In the genomic region with DNA sequence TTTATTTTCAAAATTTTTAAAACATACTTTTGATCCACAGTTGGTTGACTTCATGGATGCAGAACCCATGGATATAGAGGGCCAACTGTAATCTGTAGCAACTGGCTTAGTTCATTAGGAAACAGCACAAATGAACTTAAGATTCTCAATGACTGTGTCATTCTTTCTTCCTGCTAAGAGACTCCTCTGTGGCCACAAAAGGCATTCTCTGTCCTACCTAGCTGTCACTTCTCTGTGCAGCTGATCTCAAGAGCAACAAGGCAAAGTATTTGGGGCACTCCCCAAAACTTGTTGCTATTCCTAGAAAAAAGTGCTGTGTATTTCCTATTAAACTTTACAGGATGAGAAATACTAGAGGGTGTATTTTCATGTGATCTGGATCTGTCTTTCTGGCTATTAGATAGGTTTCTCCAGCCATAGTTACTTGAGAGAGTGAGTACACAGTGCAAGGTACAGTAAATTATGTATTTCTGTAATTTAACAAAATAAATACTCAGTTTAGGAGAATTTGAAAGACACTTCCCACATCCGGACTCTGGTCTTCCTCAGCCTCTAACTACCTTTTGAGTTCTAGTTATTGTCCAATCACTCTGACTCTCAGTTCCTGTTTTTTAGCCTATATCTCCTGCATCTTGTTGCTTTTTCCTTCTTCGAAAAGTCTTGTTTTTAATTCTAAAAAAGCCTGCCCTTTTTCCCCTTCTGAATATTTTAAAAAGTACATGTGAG, we compare ENCODE assay signal across 12 cellular contexts. TPM values are rescaled to one million over a fixed set of nuclear protein-coding genes. Genes with fewer than 3 reads are reported as not detected.
DNase-seq lines count a peak whose midpoint lies in the region; ATAC-seq and TF ChIP-seq lines count a peak whose summit lies in the region.
"Had no signal": no experiment of that assay in that cellular context is flagged by ENCODE, and none has a peak within 500 bp of the region (broad histone marks: within the 10 kb centered on the region; RNA-seq: fewer than 3 reads in every experiment).

No MANE protein-coding gene starts in this region.

- peaks cover 9% of the 10 kb centered on the region for H3K4me1 Mint-ChIP-seq in T-helper 1 cell treated with Interleukin-12 subunit alpha and Interleukin-12 subunit beta and Interleukin-4 antibody, amounts not matched to agents 30 μg/mL and 1 μg/mL, for 36 hours (ENCODE audit: low read depth)
- H3K4me1 Mint-ChIP-seq in CD8-positive, alpha-beta T cell (ENCODE audit: low read depth), result peaks cover 11% of the 10 kb centered on the region

- WGBS in psoas muscle, 3 donors, result 85 to 88% (median 88%) methylated on average over 2 of the region's 2 CpGs
- WGBS in smooth muscle cell (ENCODE audit: low lambda C conversion rate), result 82% methylated on average over 2 of the region's 2 CpGs
- 79 to 81% methylated on average over 2 of the region's 2 CpGs for WGBS in tibial nerve, 2 donors

- no peak for TF ChIP-seq POLR2A in tibial nerve (IDR thresholded peaks at IDR 0.05)

- TF ChIP-seq EP300 in tibial nerve (IDR thresholded peaks at IDR 0.05), result no peak

- H3K27ac Mint-ChIP-seq in T-helper 1 cell treated with Interleukin-12 subunit alpha and Interleukin-12 subunit beta and Interleukin-4 antibody, amounts not matched to agents 30 μg/mL and 1 μg/mL, for 36 hours, result peak overlapping the region; percentile 77
- H3K27ac Mint-ChIP-seq in CD8-positive, alpha-beta T cell, result no peak overlapping the region

- H3K27me3 Mint-ChIP-seq in T-helper 1 cell treated with Interleukin-12 subunit alpha and Interleukin-12 subunit beta and Interleukin-4 antibody, amounts not matched to agents 30 μg/mL and 1 μg/mL, for 36 hours (ENCODE audit: low read depth), result peaks cover 7% of the 10 kb centered on the region
- peaks cover 2% of the 10 kb centered on the region for H3K27me3 Mint-ChIP-seq in CD8-positive, alpha-beta T cell (ENCODE audit: low read depth)

- ATAC-seq in GM18502 (IDR thresholded peaks at IDR 0.05; ENCODE audit: poor library complexity, unreplicated experiment) (peak; percentile 92), GM21423 (IDR thresholded peaks at IDR 0.05; ENCODE audit: unreplicated experiment) (peak; percentile 84), HG03342 (IDR thresholded peaks at IDR 0.05; ENCODE audit: unreplicated experiment) (peak; percentile 86), psoas muscle (no peak)
- ATAC-seq in CD8-positive, alpha-beta T cell, result no peak

- no peaks in the 10 kb centered on the region for H4K20me1 ChIP-seq in smooth muscle cell (ENCODE audit: low read depth)

- H3K4me1 ChIP-seq in psoas muscle (no peaks in the 10 kb centered on the region), smooth muscle cell (ENCODE audit: low read depth) (no peaks in the 10 kb centered on the region), tibial nerve (no peaks in the 10 kb centered on the region)
- peaks cover 4% of the 10 kb centered on the region for H3K4me1 ChIP-seq in CD8-positive, alpha-beta T cell (ENCODE audit: insufficient read depth, low read length)

- H3K4me3 ChIP-seq in psoas muscle (no peak overlapping the region), smooth muscle cell (no peak overlapping the region), tibial nerve (no peak overlapping the region)
- no peak overlapping the region for H3K4me3 ChIP-seq in CD8-positive, alpha-beta T cell (ENCODE audit: low read depth, low read length)

- H3K9me3 ChIP-seq in psoas muscle (no peaks in the 10 kb centered on the region), smooth muscle cell (replicated peaks; ENCODE audit: low read depth) (no peaks in the 10 kb centered on the region), tibial nerve (no peaks in the 10 kb centered on the region)
- no peaks in the 10 kb centered on the region for H3K9me3 ChIP-seq in CD8-positive, alpha-beta T cell (ENCODE audit: low read length)

- no peak overlapping the region for H2AFZ ChIP-seq in smooth muscle cell (ENCODE audit: low read depth)

- TF ChIP-seq CTCF in psoas muscle (IDR thresholded peaks at IDR 0.05), result no peak
- no peak for TF ChIP-seq CTCF in CD8-positive, alpha-beta T cell (IDR thresholded peaks at IDR 0.05)
- no peak for TF ChIP-seq CTCF in smooth muscle cell (IDR thresholded peaks at IDR 0.05; ENCODE audit: borderline replicate concordance, insufficient read depth, poor library complexity, severe bottlenecking)
- TF ChIP-seq CTCF in tibial nerve (IDR thresholded peaks at IDR 0.05), result no peak

- H3F3A ChIP-seq in smooth muscle cell (ENCODE audit: low read depth), result no peaks in the 10 kb centered on the region

- H3K79me2 ChIP-seq in smooth muscle cell (ENCODE audit: low read depth), result no peaks in the 10 kb centered on the region

- no peak overlapping the region for H3K27ac ChIP-seq in psoas muscle
- no peak overlapping the region for H3K27ac ChIP-seq in CD8-positive, alpha-beta T cell (ENCODE audit: low read depth, low read length)
- H3K27ac ChIP-seq in smooth muscle cell (ENCODE audit: low read depth), result no peak overlapping the region
- no peak overlapping the region for H3K27ac ChIP-seq in tibial nerve

- CTCF ChIA-PET in CD8-positive, alpha-beta T cell (lab: Charles Lee), result interaction anchor here (1.6 kb wide), 1 partner anchor 44 kb away, joined by 4 read pairs; no protein-coding TSS in a partner anchor

- no peaks in the 10 kb centered on the region for H3K36me3 Mint-ChIP-seq in T-helper 1 cell treated with Interleukin-12 subunit alpha and Interleukin-12 subunit beta and Interleukin-4 antibody, amounts not matched to agents 30 μg/mL and 1 μg/mL, for 36 hours (ENCODE audit: low read depth)
- H3K36me3 Mint-ChIP-seq in CD8-positive, alpha-beta T cell, result no peaks in the 10 kb centered on the region

- intact Hi-C loops in psoas muscle (cut with DNase I), result no loop called here
- intact Hi-C loops in CD8-positive, alpha-beta T cell (cut with DNase I, micrococcal nuclease), result no loop called here

- H3K4me2 ChIP-seq in smooth muscle cell, result no peak overlapping the region

- no peak overlapping the region for H3K9ac ChIP-seq in smooth muscle cell (ENCODE audit: low read depth)

- H3K27me3 ChIP-seq in psoas muscle (ENCODE audit: insufficient read depth in 3 of 3, low read length in 2 of 3), result no peaks in the 10 kb centered on the region
- no peaks in the 10 kb centered on the region for H3K27me3 ChIP-seq in CD8-positive, alpha-beta T cell (ENCODE audit: insufficient read depth, low read length)
- H3K27me3 ChIP-seq in smooth muscle cell (ENCODE audit: low read depth), result peaks cover 12% of the 10 kb centered on the region
- H3K27me3 ChIP-seq in tibial nerve, result no peaks in the 10 kb centered on the region

- POLR2A ChIA-PET in CD8-positive, alpha-beta T cell (lab: Charles Lee), result no interaction called here

- peak overlapping the region; percentile 40 for H3K4me3 Mint-ChIP-seq in T-helper 1 cell treated with Interleukin-12 subunit alpha and Interleukin-12 subunit beta and Interleukin-4 antibody, amounts not matched to agents 30 μg/mL and 1 μg/mL, for 36 hours
- H3K4me3 Mint-ChIP-seq in CD8-positive, alpha-beta T cell, result no peak overlapping the region

- DNase-seq in psoas muscle, result no peak
- DNase-seq in CD8-positive, alpha-beta T cell, result no peak
- DNase-seq in smooth muscle cell (lab: John Stamatoyannopoulos, UW; ENCODE audit: unreplicated experiment), result no peak
- no peak for DNase-seq in tibial nerve (ENCODE audit: low spot score in 2 of 2)
- DNase-seq: effector CD4-positive, alpha-beta T cell; NCI-H146 had no signal

- H3K36me3 ChIP-seq in psoas muscle (ENCODE audit: insufficient read depth in 1 of 2, low read depth in 1 of 2) (no peaks in the 10 kb centered on the region), smooth muscle cell (ENCODE audit: low read depth) (no peaks in the 10 kb centered on the region), tibial nerve (no peaks in the 10 kb centered on the region)
- H3K36me3 ChIP-seq in CD8-positive, alpha-beta T cell (ENCODE audit: insufficient read depth, low read length), result no peaks in the 10 kb centered on the region

- H3K9me3 Mint-ChIP-seq in T-helper 1 cell treated with Interleukin-12 subunit alpha and Interleukin-12 subunit beta and Interleukin-4 antibody, amounts not matched to agents 30 μg/mL and 1 μg/mL, for 36 hours, result no peaks in the 10 kb centered on the region
- H3K9me3 Mint-ChIP-seq in CD8-positive, alpha-beta T cell, result no peaks in the 10 kb centered on the region

RNA-seq across cellular contexts. Expression of a gene that starts 21.8 kb away (rescaled TPM):
- total RNA-seq in psoas muscle, result 1 to 10 TPM; 1.8 to 3.7 (median 2.5) TPM
- polyA plus RNA-seq in psoas muscle, result 1 to 10 TPM in 1 of 3 donors, under 1 TPM in 2; 0.42 to 1.8 (median 0.44) TPM
- total RNA-seq in CD8-positive, alpha-beta T cell, result 1 to 10 TPM; 1.6 to 2.9 TPM
- 0.31 TPM in 1 of 2 replicates, not detected in the other for total RNA-seq in smooth muscle cell
- not detected in 2 replicates for polyA plus RNA-seq in smooth muscle cell
- 10 to 100 TPM; 25.1 to 44.6 (median 36.3) TPM for total RNA-seq in tibial nerve
- total RNA-seq: Daoy had no signal

RNA-seq across cellular contexts. Expression of a gene that starts 53.9 kb away (rescaled TPM):
- not detected for total RNA-seq in psoas muscle
- under 1 TPM in 2 of 3 donors, not detected in 1; 0.05 to 0.07 TPM for polyA plus RNA-seq in psoas muscle
- under 1 TPM; 0.24 to 0.58 TPM for total RNA-seq in CD8-positive, alpha-beta T cell
- 0.27 TPM in 1 of 2 replicates, not detected in the other for total RNA-seq in smooth muscle cell
- polyA plus RNA-seq in smooth muscle cell, result 0.64 and 0.87 TPM in 2 replicates
- total RNA-seq in tibial nerve, result under 1 TPM in 2 of 4 donors, not detected in 2; 0.39 to 0.63 TPM
- total RNA-seq: Daoy; T-helper 1 cell treated with Interleukin-12 subunit alpha and Interleukin-12 subunit beta and Interleukin-4 antibody, amounts not matched to agents 30 ng/mL and 1 ng/mL, for 36 hours had no signal

Comparison
In these comparisons a context has a peak if more than half of its experiments do, and no peak if none do; other contexts are left out.
1. ATAC-seq: peak in GM18502 (single experiment), GM21423 (single experiment) and HG03342 (single experiment); none in psoas muscle (0 of 4) and CD8-positive, alpha-beta T cell (single experiment).
2. RNA of a gene that starts 21.8 kb away (total RNA-seq): 25.1 to 44.6 TPM in tibial nerve; 1.6 to 2.9 TPM in CD8-positive, alpha-beta T cell, 1.8 to 3.7 TPM in psoas muscle and 0.31 TPM in smooth muscle cell; every median in the first group is over 4 times any median in the second.